23 cellular contexts compared by ENCODE assay signal in the genomic region with DNA sequence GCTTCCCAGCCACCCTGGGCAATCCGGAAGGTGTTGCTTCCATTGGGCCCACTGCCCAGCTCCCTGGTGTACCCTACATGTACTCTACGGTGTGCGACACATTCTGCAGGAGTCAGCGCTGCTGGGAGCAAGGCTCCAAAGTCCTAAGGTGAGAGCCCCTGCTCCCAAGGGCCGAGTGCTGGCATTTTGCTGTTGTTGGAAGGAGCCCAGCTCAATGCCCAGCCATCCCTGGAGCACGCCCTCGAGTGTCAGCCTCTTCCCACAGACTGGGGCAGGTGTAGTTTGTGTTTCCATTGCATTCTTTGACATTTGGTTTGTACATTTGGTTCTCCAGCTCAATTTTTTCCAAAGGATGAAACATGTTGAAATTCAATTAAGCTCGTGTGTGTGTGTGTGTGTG.
DNase-seq lines count a peak whose midpoint lies in the region; ATAC-seq, FAIRE-seq and TF ChIP-seq lines count a peak whose summit lies in the region.
"Had no signal": no experiment of that assay in that cellular context is flagged by ENCODE, and none has a peak within 500 bp of the region (broad histone marks: within the 10 kb centered on the region; RNA-seq: fewer than 3 reads in every experiment).

No MANE protein-coding gene starts in this region.

- intact Hi-C loops in HepG2 (cut with micrococcal nuclease; ENCODE audit: unreplicated experiment) (no loop called here), right lobe of liver (cut with DNase I) (no loop called here)

- no peaks in the 10 kb centered on the region for H4K20me1 ChIP-seq in HepG2 (ENCODE audit: insufficient read depth, low read length)
- H4K20me1 ChIP-seq: BLaER1 had no signal

- H3K27ac ChIP-seq in liver (ENCODE audit: low read depth in 1 of 2, low read length in 2 of 2): peak overlapping the region in 1 of 2 donors; percentile 72
- no peak overlapping the region for H3K27ac ChIP-seq in HepG2 (ENCODE audit: extremely low read length, insufficient read depth, low read length)
- peak overlapping the region in 2 of 3 donors; percentile 68 to 91 for H3K27ac ChIP-seq in right lobe of liver
- H3K27ac ChIP-seq: 22Rv1, BLaER1, C4-2B had no signal

- H3K27me3 ChIP-seq in liver (ENCODE audit: control insufficient read depth in 4 of 4, insufficient read depth in 4 of 4, low read length in 3 of 4): no peaks in the 10 kb centered on the region
- H3K27me3 ChIP-seq in HepG2 (ENCODE audit: control insufficient read depth in 1 of 2, insufficient read depth in 2 of 2, low read length in 2 of 2): no peaks in the 10 kb centered on the region
- H3K27me3 ChIP-seq in right lobe of liver: no peaks in the 10 kb centered on the region
- H3K27me3 ChIP-seq: BLaER1 had no signal

- no peak overlapping the region for H3K27ac Mint-ChIP-seq in activated CD8-positive, alpha-beta memory T cell treated with anti-CD3 and anti-CD28 coated beads, Interleukin-2, amount 10 ng/mL, durations not matched to agents 7 days and 5 days
- H3K27ac Mint-ChIP-seq: B cell; CD4-positive, CD25-positive, alpha-beta regulatory T cell; CD8-positive, alpha-beta T cell had no signal

- peaks cover 14% of the 10 kb centered on the region for H3K4me1 Mint-ChIP-seq in activated CD8-positive, alpha-beta memory T cell treated with anti-CD3 and anti-CD28 coated beads, Interleukin-2, amount 10 ng/mL, durations not matched to agents 7 days and 5 days

- H3K4me3 ChIP-seq in liver (ENCODE audit: low read depth in 1 of 3, low read length in 3 of 3) (no peak overlapping the region), HepG2 (replicated peaks in 1 of 3; ENCODE audit: insufficient read depth in 1 of 3, low read depth in 2 of 3, low read length in 3 of 3) (no peak overlapping the region), right lobe of liver (no peak overlapping the region)
- H3K4me3 ChIP-seq: BLaER1, GM12878, HAP-1 had no signal

- peak; percentile 15 to 63 for TF ChIP-seq RAD21 in liver (IDR thresholded peaks at IDR 0.05)
- TF ChIP-seq RAD21 in HepG2 (CRISPR knock-in tag; IDR thresholded peaks at IDR 0.05): no peak

- BruUV-seq in HepG2 (replicated peaks; lab: Mats Ljungman, UMichigan): no TSS peak

- WGBS in liver: 40% methylated on average over 8 of the region's 8 CpGs
- WGBS in HepG2 (ENCODE audit: low lambda C conversion rate): 79% methylated on average over 3 of the region's 8 CpGs
- 21% methylated on average over 6 of the region's 8 CpGs for WGBS in right lobe of liver (ENCODE audit: insufficient coverage, low coverage, low lambda C conversion rate, missing lambda C conversion rate)

- H3K9ac ChIP-seq in liver (ENCODE audit: low read depth in 1 of 2, low read length in 2 of 2) (no peak overlapping the region), HepG2 (ENCODE audit: insufficient read depth, low read depth, low read length) (no peak overlapping the region)
- H3K9ac ChIP-seq: BLaER1 had no signal

- no peaks in the 10 kb centered on the region for H3K79me2 ChIP-seq in HepG2 (ENCODE audit: insufficient read depth, low read length)

- FAIRE-seq in HepG2 (lab: Jason Lieb, UNC): no peak
- FAIRE-seq: A204.1, GM12878 had no signal

- no peaks in the 10 kb centered on the region for H3K9me3 Mint-ChIP-seq in activated CD8-positive, alpha-beta memory T cell treated with anti-CD3 and anti-CD28 coated beads, Interleukin-2, amount 10 ng/mL, durations not matched to agents 7 days and 5 days (ENCODE audit: low read depth)
- H3K9me3 Mint-ChIP-seq: CD4-positive, CD25-positive, alpha-beta regulatory T cell; CD8-positive, alpha-beta T cell had no signal

- no peaks in the 10 kb centered on the region for H3K9me3 ChIP-seq in liver (ENCODE audit: control insufficient read depth in 4 of 4, low read length in 3 of 4)
- no peaks in the 10 kb centered on the region for H3K9me3 ChIP-seq in HepG2 (ENCODE audit: low read length)
- no peaks in the 10 kb centered on the region for H3K9me3 ChIP-seq in right lobe of liver
- H3K9me3 ChIP-seq: BLaER1, Caco-2, HAP-1 had no signal

- H3K27me3 Mint-ChIP-seq in activated CD8-positive, alpha-beta memory T cell treated with anti-CD3 and anti-CD28 coated beads, Interleukin-2, amount 10 ng/mL, durations not matched to agents 7 days and 5 days: peaks cover 3% of the 10 kb centered on the region
- H3K27me3 Mint-ChIP-seq: B cell; CD4-positive, CD25-positive, alpha-beta regulatory T cell had no signal

- TF ChIP-seq CTCF in liver (IDR thresholded peaks at IDR 0.05; ENCODE audit: low read depth, low read length, missing input control): no peak
- TF ChIP-seq CTCF in HepG2 (CRISPR knock-in tag; IDR thresholded peaks at IDR 0.05): no peak
- no peak for TF ChIP-seq CTCF in right lobe of liver (IDR thresholded peaks at IDR 0.05)

- no peak overlapping the region for H3K4me3 Mint-ChIP-seq in activated CD8-positive, alpha-beta memory T cell treated with anti-CD3 and anti-CD28 coated beads, Interleukin-2, amount 10 ng/mL, durations not matched to agents 7 days and 5 days
- H3K4me3 Mint-ChIP-seq: B cell; CD4-positive, CD25-positive, alpha-beta regulatory T cell; CD8-positive, alpha-beta T cell had no signal

- ATAC-seq in activated CD8-positive, alpha-beta memory T cell treated with anti-CD3 and anti-CD28 coated beads, Interleukin-2, amount 10 ng/mL, durations not matched to agents 7 days and 5 days: no peak
- ATAC-seq in HepG2 (no peak), right lobe of liver (peak; percentile 64 to 91 (median 84)), GM21528 (IDR thresholded peaks at IDR 0.05; ENCODE audit: low FRiP score, unreplicated experiment) (no peak)
- ATAC-seq: CD8-positive, alpha-beta T cell; GM12878 had no signal

- POLR2A ChIA-PET in HepG2 (lab: Yijun Ruan, JAX): no interaction called here

- H2AFZ ChIP-seq in HepG2 (ENCODE audit: low read length): no peak overlapping the region

- peaks cover 0 to 9% (median 3%) of the 10 kb centered on the region in 4 donors for H3K36me3 ChIP-seq in liver (ENCODE audit: control insufficient read depth in 4 of 4, insufficient read depth in 3 of 4, low read depth in 1 of 4, low read length in 3 of 4)
- peaks cover 0 to 2% of the 10 kb centered on the region in 2 experiments; a peak in 4 of 5 replicates for H3K36me3 ChIP-seq in HepG2 (replicated peaks in 1 of 2; ENCODE audit: control insufficient read depth in 1 of 2, insufficient read depth in 2 of 2, low read length in 2 of 2)
- peaks cover 0 to 12% (median 5%) of the 10 kb centered on the region in 4 donors for H3K36me3 ChIP-seq in right lobe of liver
- H3K36me3 ChIP-seq: BLaER1, HAP-1 had no signal

- CTCF ChIA-PET in activated CD8-positive, alpha-beta memory T cell treated with anti-CD3 and anti-CD28 coated beads, Interleukin-2, amount 10 ng/mL, durations not matched to agents 7 days and 5 days (lab: Charles Lee): interaction anchor here (0.7 to 1.5 kb wide), 2 partner anchors 9 to 19 kb away, joined by 3 to 4 read pairs; no protein-coding TSS in a partner anchor
- CTCF ChIA-PET in HepG2 (lab: Yijun Ruan, JAX; ENCODE audit: low intra/inter-chr PET ratio, low total read pairs): no interaction called here

- H3K4me1 ChIP-seq in liver (ENCODE audit: control insufficient read depth in 4 of 4, insufficient read depth in 4 of 4, low read length in 3 of 4) (peaks cover 8 to 53% (median 32%) of the 10 kb centered on the region in 4 donors), HepG2 (ENCODE audit: insufficient read depth, low read length) (peaks cover 30% of the 10 kb centered on the region), right lobe of liver (peaks cover 0 to 38% (median 14%) of the 10 kb centered on the region in 4 donors)
- H3K4me1 ChIP-seq: HAP-1 had no signal

- TF ChIP-seq POLR2A in HepG2 (IDR thresholded peaks at IDR 0.05; ENCODE audit: insufficient read depth in 1 of 2, low read depth in 2 of 2, low read length in 2 of 2): no peak
- TF ChIP-seq POLR2A in right lobe of liver (IDR thresholded peaks at IDR 0.05): no peak

- peak; percentile 41 for DNase-seq in activated CD8-positive, alpha-beta memory T cell treated with anti-CD3 and anti-CD28 coated beads for 24 hours
- DNase-seq in activated CD8-positive, alpha-beta memory T cell treated with anti-CD3 and anti-CD28 coated beads, Interleukin-2, amount 10 ng/mL, durations not matched to agents 7 days and 5 days: no peak
- DNase-seq in HepG2 (ENCODE audit: low spot score) (no peak), right lobe of liver (peak; percentile 57 to 95 (median 92)), NCI-H1694 (lab: John Stamatoyannopoulos, UW) (no peak)
- peak; percentile 4 for DNase-seq in stimulated activated CD8-positive, alpha-beta memory T cell treated with anti-CD3 and anti-CD28 coated beads, Interleukin-4, amount 100 ng/mL, for 48 hours
- DNase-seq: Caco-2; CD4-positive, CD25-positive, alpha-beta regulatory T cell; DMS153; DMS79; EL; GDM1; GOT3 had no signal

- TF ChIP-seq EP300 in HepG2 (IDR thresholded peaks at IDR 0.05; ENCODE audit: low read depth in 2 of 2, low read length in 2 of 2) (no peak), HepG2 (CRISPR knock-in tag; IDR thresholded peaks at IDR 0.05; ENCODE audit: borderline replicate concordance) (no peak)

- H3K36me3 Mint-ChIP-seq in activated CD8-positive, alpha-beta memory T cell treated with anti-CD3 and anti-CD28 coated beads, Interleukin-2, amount 10 ng/mL, durations not matched to agents 7 days and 5 days: no peaks in the 10 kb centered on the region

- no peak overlapping the region for H3K4me2 ChIP-seq in HepG2 (ENCODE audit: low read depth, low read length)

- in situ Hi-C loops in HepG2 (cut with HindIII; ENCODE audit: extremely low pct_ligation_motif_present, low pct_unique_long_range_greater_than_20kb): no loop called here

TF ChIP-seq in liver, 16 proteins besides CTCF, POLR2A, EP300 and RAD21 (continues in another document):
- TF ChIP-seq GABPA (IDR thresholded peaks at IDR 0.05 in 1 of 2, conservative IDR thresholded peaks at IDR 0.05 in 1 of 2): peak; percentile 22 to 26
- TF ChIP-seq SP1 (IDR thresholded peaks at IDR 0.05): peak; percentile 96
- TF ChIP-seq YY1 (IDR thresholded peaks at IDR 0.05): peak; percentile 49
- TF ChIP-seq RXRA (IDR thresholded peaks at IDR 0.05): peak; percentile 87 to 89

TF ChIP-seq in HepG2, 621 proteins besides CTCF, POLR2A, EP300 and RAD21 (continues in another document):
- no peak for TF ChIP-seq ZNF713 (CRISPR knock-in tag; IDR thresholded peaks at IDR 0.05)
- TF ChIP-seq ZNF44 (CRISPR knock-in tag; IDR thresholded peaks at IDR 0.05): no peak
- no peak for TF ChIP-seq RORA (CRISPR knock-in tag; IDR thresholded peaks at IDR 0.05)
- no peak for TF ChIP-seq TOE1 (CRISPR knock-in tag; IDR thresholded peaks at IDR 0.05)
- TF ChIP-seq JUN (CRISPR knock-in tag; IDR thresholded peaks at IDR 0.05): no peak
- TF ChIP-seq RXRB (CRISPR knock-in tag; IDR thresholded peaks at IDR 0.05; ENCODE audit: borderline replicate concordance): no peak
- TF ChIP-seq SNRNP70 (IDR thresholded peaks at IDR 0.05; ENCODE audit: low read depth, low read length): no peak

Comparison
In these comparisons a context has a peak if more than half of its experiments do, and no peak if none do; other contexts are left out.
1. DNase-seq: peak in activated CD8-positive, alpha-beta memory T cell treated with anti-CD3 and anti-CD28 coated beads for 24 hours (single experiment), right lobe of liver (3 of 3) and stimulated activated CD8-positive, alpha-beta memory T cell treated with anti-CD3 and anti-CD28 coated beads, Interleukin-4, amount 100 ng/mL, for 48 hours (single experiment); none in activated CD8-positive, alpha-beta memory T cell treated with anti-CD3 and anti-CD28 coated beads, Interleukin-2, amount 10 ng/mL, durations not matched to agents 7 days and 5 days (single experiment), HepG2 (single experiment) and NCI-H1694 (single experiment).
2. ATAC-seq: peak in right lobe of liver (4 of 4); none in activated CD8-positive, alpha-beta memory T cell treated with anti-CD3 and anti-CD28 coated beads, Interleukin-2, amount 10 ng/mL, durations not matched to agents 7 days and 5 days (single experiment), HepG2 (single experiment) and GM21528 (single experiment).